ENCODE assay signal across 8 cellular contexts in genomic region chr4:44725861-44726820, GRCh38. TPM values are rescaled to one million over a fixed set of nuclear protein-coding genes. Genes with fewer than 3 reads are reported as not detected.
A peak's percentile ranks its signal among the peaks of the same experiment; 100 is the strongest.
DNase-seq lines count a peak whose midpoint lies in the region; ATAC-seq and TF ChIP-seq lines count a peak whose summit lies in the region.

Gene GNPDA2 (minus strand): TSS chr4:44726556. CDS start chr4:44722207, 4,349 bp downstream.

- ATAC-seq in gastroesophageal sphincter = peak; percentile 97

- H3K27ac ChIP-seq in SJSA1 = no peak within 1 kb of the TSS
- H3K27ac ChIP-seq in gastroesophageal sphincter = peak within 1 kb of the TSS; percentile 29 to 93 (median 89)
- H3K27ac ChIP-seq in neutrophil = no peak within 1 kb of the TSS
- H3K27ac ChIP-seq in substantia nigra (ENCODE audit: low read depth, low read length, poor library complexity, severe bottlenecking) = peak within 1 kb of the TSS; percentile 67

- H3K4me3 ChIP-seq in HAP-1 = peak within 1 kb of the TSS; percentile 64
- H3K4me3 ChIP-seq in MG63 = peak within 1 kb of the TSS; percentile 72
- H3K4me3 ChIP-seq in SJSA1 = peak within 1 kb of the TSS; percentile 64
- H3K4me3 ChIP-seq in gastroesophageal sphincter = peak within 1 kb of the TSS; percentile 58 to 85
- peak within 1 kb of the TSS; percentile 69 to 73 for H3K4me3 ChIP-seq in neutrophil (ENCODE audit: low read depth in 1 of 2, low read length in 1 of 2)

- H3K4me1 ChIP-seq in HAP-1 (peaks cover 6% of the 10 kb centered on the region), SJSA1 (replicated peaks) (no peaks in the 10 kb centered on the region), gastroesophageal sphincter (peaks cover 0 to 46% (median 2%) of the 10 kb centered on the region in 3 donors), neutrophil (ENCODE audit: control insufficient read depth in 1 of 2, insufficient read depth in 1 of 2, low read depth in 1 of 2, low read length in 1 of 2) (peaks cover 14% of the 10 kb centered on the region in 2 experiments)

- H3K9me3 ChIP-seq in HAP-1 (no peaks in the 10 kb centered on the region), MG63 (no peaks in the 10 kb centered on the region), SJSA1 (replicated peaks) (no peaks in the 10 kb centered on the region), gastroesophageal sphincter (no peaks in the 10 kb centered on the region), neutrophil (no peaks in the 10 kb centered on the region)

- TF ChIP-seq CTCF in gastroesophageal sphincter (IDR thresholded peaks at IDR 0.05) (peak in 1 of 4 experiments; percentile 47), neutrophil (IDR thresholded peaks at IDR 0.05) (no peak)

- DNase-seq in G401 (ENCODE audit: low spot score) (peak; percentile 87), HAP-1 (ENCODE audit: low spot score in 2 of 2) (peak; percentile 81 to 91), MG63 (peak; percentile 83), SJSA1 (ENCODE audit: low read depth in 1 of 2, low spot score in 2 of 2) (peak; percentile 63 to 77), substantia nigra (lab: John Stamatoyannopoulos, UW) (peak; percentile 43 to 91 (median 81))
- DNase-seq in activated naive CD4-positive, alpha-beta T cell treated with Interleukin-2 at 50 U/mL for 16 hours = peak; percentile 81

- no peak for TF ChIP-seq EP300 in gastroesophageal sphincter (IDR thresholded peaks at IDR 0.05)

- in situ Hi-C loops in G401 (cut with HindIII; ENCODE audit: low sequenced_read_pairs) = no loop called here
- in situ Hi-C loops in HAP-1 (cut with MboI; ENCODE audit: low sequenced_read_pairs) = no loop called here

- 0 to 1% methylated on average over 12 to 14 of the region's 69 CpGs for WGBS in gastroesophageal sphincter (ENCODE audit: low coverage in 1 of 2), 2 donors

- 0 out of 2 replicates have a peak, but pooled peaks cover 4% of the 10 kb centered on the region for H3K27me3 ChIP-seq in HAP-1 (ENCODE audit: low read depth)
- no peaks in the 10 kb centered on the region for H3K27me3 ChIP-seq in MG63
- H3K27me3 ChIP-seq in SJSA1 (replicated peaks) = no peaks in the 10 kb centered on the region
- H3K27me3 ChIP-seq in gastroesophageal sphincter = no peaks in the 10 kb centered on the region
- H3K27me3 ChIP-seq in neutrophil = peaks cover 39% of the 10 kb centered on the region

- no peaks in the 10 kb centered on the region for H3K36me3 ChIP-seq in HAP-1 (replicated peaks)
- H3K36me3 ChIP-seq in MG63 = no peaks in the 10 kb centered on the region
- no peaks in the 10 kb centered on the region for H3K36me3 ChIP-seq in SJSA1
- H3K36me3 ChIP-seq in gastroesophageal sphincter = no peaks in the 10 kb centered on the region
- H3K36me3 ChIP-seq in neutrophil = no peaks in the 10 kb centered on the region

- TF ChIP-seq POLR2A in gastroesophageal sphincter (IDR thresholded peaks at IDR 0.05) = peak in 1 of 2 donors; percentile 48

RNA-seq across cellular contexts. Expression of gene GNPDA2, which starts in this region (rescaled TPM):
- 13.1 and 22.4 TPM in 2 replicates for total RNA-seq in G401 (2014; rRNA removed; shearing (Covaris generic))
- 10.5 and 35.7 TPM in 2 replicates for total RNA-seq in MG63 (2014; rRNA removed; shearing (Covaris generic); ENCODE audit: low replicate concordance)
- total RNA-seq in SJSA1 (2014; rRNA removed; shearing (Covaris generic)) = 16.4 and 18.7 TPM in 2 replicates
- 10 to 100 TPM; 19.3 to 45.5 (median 31.7) TPM for total RNA-seq in gastroesophageal sphincter

Comparison
In these comparisons a context has a peak if more than half of its experiments do, and no peak if none do; other contexts are left out.
1. H3K27ac ChIP-seq: peak in gastroesophageal sphincter (4 of 4) and substantia nigra (single experiment); none in SJSA1 (single experiment) and neutrophil (single experiment).
2. Peak in every context shown above with its lines, with median percentiles within 50 percentile points of each other: DNase-seq and H3K4me3 ChIP-seq.